ENCODE assay signal across 8 cellular contexts in the genomic region with DNA sequence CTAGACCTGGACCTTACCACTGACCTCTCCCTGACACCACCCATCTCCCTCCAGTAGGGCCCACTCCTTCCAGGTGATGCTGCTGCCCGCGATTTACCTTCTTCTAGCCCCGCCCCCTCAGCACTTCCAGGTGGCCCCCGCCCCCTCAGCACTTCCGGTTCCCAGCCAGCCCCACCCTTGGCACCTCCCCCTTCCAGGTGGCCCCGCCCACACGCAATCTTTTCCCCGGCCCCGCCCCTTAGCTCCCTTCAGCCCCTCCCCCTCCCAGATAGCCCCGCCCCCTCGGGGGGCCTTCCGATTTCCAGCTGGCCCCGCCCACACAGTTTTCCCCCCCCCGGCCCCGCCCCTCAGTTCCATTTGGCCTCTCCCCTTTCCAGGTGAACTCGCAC. TPM values are rescaled to one million over a fixed set of nuclear protein-coding genes. Genes with fewer than 3 reads are reported as not detected.
DNase-seq lines count a peak whose midpoint lies in the region; ATAC-seq, FAIRE-seq and TF ChIP-seq lines count a peak whose summit lies in the region.

No MANE protein-coding gene starts in this region.

- H2AFZ ChIP-seq in IMR-90 (replicated peaks; ENCODE audit: low read length, poor library complexity), result peak overlapping the region; percentile 100

- H3K4me1 Mint-ChIP-seq in activated T-helper 17 cell treated with anti-CD3 and anti-CD28 coated beads, Interleukin-2, amount 50 U/mL, for 72 hours, result peaks cover 24% of the 10 kb centered on the region
- H3K4me1 Mint-ChIP-seq in neural crest cell, result peaks cover 22% of the 10 kb centered on the region

- peak overlapping the region; percentile 66; the same call in 1 of the 2 replicates for H2AK5ac ChIP-seq in IMR-90 (ENCODE audit: low read depth, low read length)

- H4K91ac ChIP-seq in IMR-90 (ENCODE audit: insufficient read depth, low read depth, low read length), result no peak overlapping the region

- H3K4me3 Mint-ChIP-seq in activated T-helper 17 cell treated with anti-CD3 and anti-CD28 coated beads, Interleukin-2, amount 50 U/mL, for 72 hours, result peak overlapping the region; percentile 93
- H3K4me3 Mint-ChIP-seq in neural crest cell, result peak overlapping the region; percentile 94

- FAIRE-seq in A549 (lab: Jason Lieb, UNC) (no peak), RCC 7860 (lab: Jason Lieb, UNC) (no peak)

- peaks cover 28 to 50% of the 10 kb centered on the region in 2 experiments for H3K79me1 ChIP-seq in IMR-90 (ENCODE audit: low read depth in 1 of 2, low read length in 2 of 2)

- DNase-seq in A549 (ENCODE audit: low read depth in 1 of 2, low spot score in 1 of 2), result peak; percentile 79 to 89
- DNase-seq in GM19238 (ENCODE audit: insufficient read length, low spot score), result peak; percentile 76
- DNase-seq in IMR-90, result peak; percentile 56
- DNase-seq in RCC 7860 (ENCODE audit: low spot score), result peak; percentile 29
- DNase-seq in fibroblast of peridontal ligament (ENCODE audit: extremely low read depth), result peak; percentile 51
- peak; percentile 74 for DNase-seq in neural crest cell (ENCODE audit: low read depth, low spot score)
- peak; percentile 91 for DNase-seq in stomach

- H2BK20ac ChIP-seq in IMR-90 (ENCODE audit: low read depth, low read length), result no peak overlapping the region

- H3K27me3 ChIP-seq in IMR-90 (ENCODE audit: control insufficient read depth, insufficient read depth, low read length) (no peaks in the 10 kb centered on the region), stomach (no peaks in the 10 kb centered on the region)

- H3K4ac ChIP-seq in IMR-90 (ENCODE audit: low read depth, low read length), result peak overlapping the region; percentile 55

- no peaks in the 10 kb centered on the region for H3K27me3 Mint-ChIP-seq in activated T-helper 17 cell treated with anti-CD3 and anti-CD28 coated beads, Interleukin-2, amount 50 U/mL, for 72 hours
- H3K27me3 Mint-ChIP-seq in neural crest cell (ENCODE audit: low read depth), result no peaks in the 10 kb centered on the region

- in situ Hi-C loops in IMR-90 (cut with MboI; ENCODE audit: low sequenced_read_pairs), result no loop called here

- POLR2A ChIA-PET in A549 (lab: Yijun Ruan, JAX) (interaction anchor here (0.6 to 1.1 kb wide), 8 partner anchors 12 to 91 kb away, joined by 3 to 17 read pairs (median 4); a partner anchor contains a TSS), IMR-90 (lab: Charles Lee; ENCODE audit: unreplicated experiment) (interaction anchor here (0.6 kb wide), 1 partner anchor 86 kb away, joined by 10 read pairs; a partner anchor contains a TSS)

- H3K9me3 ChIP-seq in A549 (no peaks in the 10 kb centered on the region), IMR-90 (ENCODE audit: control insufficient read depth, insufficient read depth, low read length) (no peaks in the 10 kb centered on the region), stomach (no peaks in the 10 kb centered on the region)

- H3K18ac ChIP-seq in IMR-90 (ENCODE audit: low read depth, low read length), result no peak overlapping the region

- H2BK15ac ChIP-seq in IMR-90 (ENCODE audit: low read depth, low read length), result no peak overlapping the region

- TF ChIP-seq CTCF in A549 (IDR thresholded peaks at IDR 0.05) (no peak), IMR-90 (conservative IDR thresholded peaks at IDR 0.05; ENCODE audit: low read depth, low read length) (no peak), neural crest cell (conservative IDR thresholded peaks at IDR 0.05) (no peak), stomach (IDR thresholded peaks at IDR 0.05) (no peak)

- H3K4me3 ChIP-seq in A549, result peak overlapping the region; percentile 94
- H3K4me3 ChIP-seq in IMR-90 (ENCODE audit: insufficient read depth, low read depth, low read length), result peak overlapping the region; percentile 84
- peak overlapping the region; percentile 70 to 87 (median 78) for H3K4me3 ChIP-seq in stomach

- no peak overlapping the region for H2BK120ac ChIP-seq in IMR-90 (ENCODE audit: low read depth, low read length)

- TF ChIP-seq RAD21 in A549 (conservative IDR thresholded peaks at IDR 0.05 in 1 of 2, IDR thresholded peaks at IDR 0.05 in 1 of 2) (no peak), IMR-90 (IDR thresholded peaks at IDR 0.05; ENCODE audit: low read length) (no peak)

- TF ChIP-seq POLR2A in A549 (IDR thresholded peaks at IDR 0.05; ENCODE audit: low read length) (no peak), IMR-90 (IDR thresholded peaks at IDR 0.05; ENCODE audit: low read depth, low read length) (no peak), stomach (IDR thresholded peaks at IDR 0.05) (no peak)

- H4K20me1 ChIP-seq in IMR-90 (ENCODE audit: insufficient read depth, low read length), result peaks cover 3% of the 10 kb centered on the region; the same call in 1 of the 2 replicates

- no peak overlapping the region for H3K23ac ChIP-seq in IMR-90 (ENCODE audit: low read depth, low read length)

- 8% methylated on average over 3 of the region's 16 CpGs for WGBS in A549 (ENCODE audit: missing lambda C conversion rate)
- WGBS in IMR-90 (ENCODE audit: extremely low coverage in 2 of 2, insufficient read length in 1 of 2), 2 experiments, result no CpG with 5 or more reads among the region's 16 CpGs
- 0 to 7% (median 2%) methylated on average over 10 to 16 of the region's 16 CpGs for WGBS in stomach, 5 donors

- H3K36me3 ChIP-seq in IMR-90 (ENCODE audit: control insufficient read depth, insufficient read depth, low read length) (peaks cover 9% of the 10 kb centered on the region), stomach (peaks cover 4 to 32% (median 29%) of the 10 kb centered on the region in 4 donors)

- H3K9ac ChIP-seq in IMR-90 (ENCODE audit: low read depth, low read length), result peak overlapping the region; percentile 36; the same call in 1 of the 2 replicates

- no peaks in the 10 kb centered on the region for H3K9me3 Mint-ChIP-seq in activated T-helper 17 cell treated with anti-CD3 and anti-CD28 coated beads, Interleukin-2, amount 50 U/mL, for 72 hours
- no peaks in the 10 kb centered on the region for H3K9me3 Mint-ChIP-seq in neural crest cell

- H2AK9ac ChIP-seq in IMR-90 (replicated peaks; ENCODE audit: low read depth, low read length, poor library complexity), result no peak overlapping the region

- ATAC-seq in A549, result peak; percentile 32 to 43
- peak; percentile 44 for ATAC-seq in IMR-90 (ENCODE audit: low read depth)
- ATAC-seq in activated T-helper 17 cell treated with anti-CD3 and anti-CD28 coated beads, Interleukin-2, amount 50 U/mL, for 72 hours (replicated peaks), result peak; percentile 38

- H3K56ac ChIP-seq in IMR-90 (ENCODE audit: extremely low read depth, insufficient read depth, low read length), result no peak overlapping the region

- no peak overlapping the region for H3K14ac ChIP-seq in IMR-90 (replicated peaks; ENCODE audit: low read depth, low read length)

- H3K9me1 ChIP-seq in IMR-90 (ENCODE audit: insufficient read depth, low read length), result peaks cover 11% of the 10 kb centered on the region

- no peak overlapping the region for H2BK5ac ChIP-seq in IMR-90 (ENCODE audit: low read depth, low read length, poor library complexity, severe bottlenecking)

- H3K4me2 ChIP-seq in A549, result peak overlapping the region; percentile 75
- H3K4me2 ChIP-seq in IMR-90 (ENCODE audit: low read depth, low read length), result peak overlapping the region; percentile 93

- no TSS peak for BruUV-seq in IMR-90 (replicated peaks; lab: Mats Ljungman, UMichigan)

- peak overlapping the region; percentile 93 for H4K5ac ChIP-seq in IMR-90 (ENCODE audit: low read depth, low read length)

- H3K36me3 Mint-ChIP-seq in activated T-helper 17 cell treated with anti-CD3 and anti-CD28 coated beads, Interleukin-2, amount 50 U/mL, for 72 hours (ENCODE audit: low read depth), result peaks cover 55% of the 10 kb centered on the region
- peaks cover 12% of the 10 kb centered on the region for H3K36me3 Mint-ChIP-seq in neural crest cell (ENCODE audit: low read depth)

- intact Hi-C loops in IMR-90 (cut with micrococcal nuclease), result no loop called here
- intact Hi-C loops in stomach (cut with DNase I; ENCODE audit: low total_unique reads), result no loop called here

- H3K27ac ChIP-seq in A549 (peak overlapping the region; percentile 92 to 93), IMR-90 (ENCODE audit: insufficient read depth, low read length) (peak overlapping the region; percentile 52), stomach (peak overlapping the region; percentile 93 to 97 (median 95))

- dilution Hi-C loops in IMR-90 (cut with HindIII; ENCODE audit: low sequenced_read_pairs, unreplicated experiment), result no loop called here

- H3K4me1 ChIP-seq in A549, result peaks cover 14% of the 10 kb centered on the region; the same call in 2 of the 3 replicates
- peaks cover 2% of the 10 kb centered on the region for H3K4me1 ChIP-seq in IMR-90 (ENCODE audit: control insufficient read depth, insufficient read depth, low read length)
- H3K4me1 ChIP-seq in stomach, result peaks cover 6 to 26% (median 21%) of the 10 kb centered on the region in 4 donors

- TF ChIP-seq EP300 in A549 (IDR thresholded peaks at IDR 0.05), result no peak
- TF ChIP-seq EP300 in stomach (IDR thresholded peaks at IDR 0.05), result no peak

- H3K27ac Mint-ChIP-seq in activated T-helper 17 cell treated with anti-CD3 and anti-CD28 coated beads, Interleukin-2, amount 50 U/mL, for 72 hours, result peak overlapping the region; percentile 96
- H3K27ac Mint-ChIP-seq in neural crest cell (ENCODE audit: unreplicated experiment), result no peak overlapping the region

- CTCF ChIA-PET in A549 (lab: Yijun Ruan, JAX) (interaction anchor here (0.6 to 1.4 kb wide), 4 partner anchors 17 to 374 kb away, joined by 3 to 5 read pairs (median 4); no protein-coding TSS in a partner anchor), IMR-90 (lab: Yijun Ruan, JAX) (no interaction called here)

- H4K8ac ChIP-seq in IMR-90 (ENCODE audit: low read depth in 2 of 2, low read length in 2 of 2), result peak overlapping the region; percentile 78 to 97

RNA-seq across cellular contexts. Expression of a gene that starts 0.6 kb away (rescaled TPM):
- 41.2 and 54.9 TPM in 2 replicates for polyA plus RNA-seq in A549 (2011; rRNA removed)
- polyA plus RNA-seq in A549 (2012; cell fraction: cytosol; rRNA removed), result 101 and 103 TPM in 2 replicates
- 334 and 347 TPM in 2 replicates for polyA plus RNA-seq in A549 (2012; cell fraction: nucleus; rRNA removed)
- polyA plus RNA-seq in A549 (2017; fragmentation: RNase III; extraction: RNeasy Plus Mini Kit Qiagen cat#74134 plus additional on column Dnase treatment), result 88.8 to 106 TPM (median 101 TPM) in 3 replicates
- 69.2 and 70.1 TPM in 2 replicates for polyA minus RNA-seq in A549 (2011; rRNA and poly(A)+ RNA removed)
- 24.9 and 30.8 TPM in 2 replicates for total RNA-seq in IMR-90 (2012; rRNA removed)
- polyA plus RNA-seq in IMR-90 (2012; rRNA removed), result 33.5 and 34.0 TPM in 2 replicates
- polyA plus RNA-seq in IMR-90 (2012; cell fraction: cytosol; rRNA removed), result 18.0 and 18.4 TPM in 2 replicates
- polyA plus RNA-seq in IMR-90 (2012; cell fraction: nucleus; rRNA removed; ENCODE audit: low replicate concordance), result 60.4 and 99.1 TPM in 2 replicates
- 100 to 1,000 TPM; 154 to 206 TPM for total RNA-seq in activated T-helper 17 cell treated with anti-CD3 and anti-CD28 coated beads, Interleukin-2, amount 50 U/mL, for 72 hours
- total RNA-seq in neural crest cell, result 144 and 156 TPM in 2 replicates
- 10 to 100 TPM; 16.0 to 35.6 (median 19.7) TPM for total RNA-seq in stomach
- polyA plus RNA-seq in stomach, result 10 to 100 TPM; 15.9 to 48.2 (median 16.8) TPM

RNA-seq across cellular contexts. Expression of a gene that starts 0.9 kb away (rescaled TPM):
- polyA plus RNA-seq in A549 (2011; rRNA removed) (0.97 and 1.2 TPM in 2 replicates), A549 (2017; fragmentation: RNase III; extraction: RNeasy Plus Mini Kit Qiagen cat#74134 plus additional on column Dnase treatment) (11.7 to 15.9 TPM (median 13.4 TPM) in 3 replicates), IMR-90 (2012; rRNA removed) (2.2 and 3.4 TPM in 2 replicates), stomach (1 to 10 TPM; 3.0 to 6.9 (median 3.5) TPM)
- 3.2 and 4.0 TPM in 2 replicates for polyA plus RNA-seq in A549 (2012; cell fraction: cytosol; rRNA removed)
- polyA plus RNA-seq in A549 (2012; cell fraction: nucleus; rRNA removed), result 2.7 and 6.6 TPM in 2 replicates
- 0.33 and 0.39 TPM in 2 replicates for polyA minus RNA-seq in A549 (2011; rRNA and poly(A)+ RNA removed)
- total RNA-seq in IMR-90 (2012; rRNA removed) (0.54 and 0.56 TPM in 2 replicates), neural crest cell (11.2 and 13.4 TPM in 2 replicates), stomach (10 to 100 TPM in 2 of 5 donors, 1 to 10 TPM in 3; 1.3 to 28.0 (median 4.0) TPM)
- polyA plus RNA-seq in IMR-90 (2012; cell fraction: cytosol; rRNA removed), result 2.6 and 2.8 TPM in 2 replicates
- 2.9 and 3.2 TPM in 2 replicates for polyA plus RNA-seq in IMR-90 (2012; cell fraction: nucleus; rRNA removed; ENCODE audit: low replicate concordance)
- total RNA-seq in activated T-helper 17 cell treated with anti-CD3 and anti-CD28 coated beads, Interleukin-2, amount 50 U/mL, for 72 hours, result 10 to 100 TPM in 1 of 2 donors, 1 to 10 TPM in 1; 9.9 to 11.3 TPM

RNA-seq across cellular contexts. Expression of a gene that starts 59.0 kb away (rescaled TPM):
- 2.1 and 2.8 TPM in 2 replicates for polyA plus RNA-seq in A549 (2011; rRNA removed)
- polyA plus RNA-seq in A549 (2012; cell fraction: cytosol; rRNA removed), result 1.2 and 1.4 TPM in 2 replicates
- 5.8 and 10.7 TPM in 2 replicates for polyA plus RNA-seq in A549 (2012; cell fraction: nucleus; rRNA removed)
- polyA plus RNA-seq in A549 (2017; fragmentation: RNase III; extraction: RNeasy Plus Mini Kit Qiagen cat#74134 plus additional on column Dnase treatment), result 1.4 to 3.7 TPM (median 2.6 TPM) in 3 replicates
- polyA minus RNA-seq in A549 (2011; rRNA and poly(A)+ RNA removed), result 2.7 and 3.2 TPM in 2 replicates
- 4.3 and 5.0 TPM in 2 replicates for total RNA-seq in IMR-90 (2012; rRNA removed)
- polyA plus RNA-seq in IMR-90 (2012; rRNA removed), result 5.7 and 6.5 TPM in 2 replicates
- 4.2 and 6.1 TPM in 2 replicates for polyA plus RNA-seq in IMR-90 (2012; cell fraction: cytosol; rRNA removed)
- 15.0 and 23.0 TPM in 2 replicates for polyA plus RNA-seq in IMR-90 (2012; cell fraction: nucleus; rRNA removed; ENCODE audit: low replicate concordance)
- 10 to 100 TPM in 1 of 2 donors, 1 to 10 TPM in 1; 9.0 to 57.2 TPM for total RNA-seq in activated T-helper 17 cell treated with anti-CD3 and anti-CD28 coated beads, Interleukin-2, amount 50 U/mL, for 72 hours
- 1.1 and 2.0 TPM in 2 replicates for total RNA-seq in neural crest cell
- 10 to 100 TPM in 1 of 5 donors, 1 to 10 TPM in 4; 1.4 to 90.2 (median 6.2) TPM for total RNA-seq in stomach
- polyA plus RNA-seq in stomach, result 1 to 10 TPM; 3.7 to 6.7 (median 5.7) TPM

Comparison
In these comparisons a context has a peak if more than half of its experiments do, and no peak if none do; other contexts are left out.
1. Peak in every context shown above with its lines: DNase-seq, ATAC-seq, H3K4me3 ChIP-seq and H3K27ac ChIP-seq.
2. DNase-seq: peak in every context shown above with its lines; median percentile 91 in stomach; 84 in A549; 76 in GM19238; 74 in neural crest cell; 56 in IMR-90; 51 in fibroblast of peridontal ligament; 29 in RCC 7860.